1 cellular context compared by ENCODE assay signal in genomic region chr15:75201609-75202250, GRCh38.
TF ChIP-seq lines count a peak whose summit lies in the region.

TSS of gene C15orf39 (plus strand) at chr15:75201882. CDS start at chr15:75206049, 4,167 bp downstream.

TF ChIP-seq in H1, 55 proteins besides CTCF, POLR2A, EP300 and RAD21 (continued from another document):
- no peak for TF ChIP-seq NANOG (IDR thresholded peaks at IDR 0.05; ENCODE audit: insufficient read depth, low read depth, low read length, poor library complexity, severe bottlenecking)
- TF ChIP-seq HDAC2 (IDR thresholded peaks at IDR 0.05; ENCODE audit: borderline replicate concordance in 1 of 2, low read depth in 2 of 2, low read length in 2 of 2) = peak in 1 of 2 experiments; percentile 64; a peak in 1 of 4 replicates
- no peak for TF ChIP-seq GTF2F1 (IDR thresholded peaks at IDR 0.05; ENCODE audit: borderline replicate concordance, low read depth, low read length)
- no peak for TF ChIP-seq EZH2 (IDR thresholded peaks at IDR 0.05; ENCODE audit: low read depth, low read length, severe bottlenecking)
- TF ChIP-seq CTBP2 (IDR thresholded peaks at IDR 0.05; ENCODE audit: borderline replicate concordance, insufficient read depth, insufficient read length, low read length) = no peak
- TF ChIP-seq SP2 (IDR thresholded peaks at IDR 0.05; ENCODE audit: low read length) = no peak
- no peak for TF ChIP-seq BRCA1 (IDR thresholded peaks at IDR 0.05; ENCODE audit: low read depth, low read length)
- TF ChIP-seq BCL11A (IDR thresholded peaks at IDR 0.05; ENCODE audit: low read depth in 2 of 2, low read length in 2 of 2) = no peak
- TF ChIP-seq POU5F1 (IDR thresholded peaks at IDR 0.05; ENCODE audit: low read depth, low read length) = no peak
- no peak for TF ChIP-seq CBX8 (IDR thresholded peaks at IDR 0.05; ENCODE audit: borderline replicate concordance, low read depth, low read length)
- 0 out of 2 replicates have a peak, but pooled peaks have one; percentile 17 for TF ChIP-seq BACH1 (IDR thresholded peaks at IDR 0.05; ENCODE audit: low read length)
- TF ChIP-seq EGR1 (IDR thresholded peaks at IDR 0.05; ENCODE audit: borderline replicate concordance, low read depth, low read length) = 0 out of 2 replicates have a peak, but pooled peaks have one; percentile 7
- TF ChIP-seq SIN3A (conservative IDR thresholded peaks at IDR 0.05 in 1 of 2, IDR thresholded peaks at IDR 0.05 in 1 of 2; ENCODE audit: low read depth in 1 of 2, low read length in 2 of 2) = no peak
- no peak for TF ChIP-seq RNF2 (IDR thresholded peaks at IDR 0.05; ENCODE audit: borderline replicate concordance, low read depth, low read length, missing control alignments, poor library complexity, severe bottlenecking)
- peak; percentile 29; the same call in 1 of the 2 replicates for TF ChIP-seq YY1 (IDR thresholded peaks at IDR 0.05; ENCODE audit: low read depth, low read length)
- TF ChIP-seq TAF1 (IDR thresholded peaks at IDR 0.05; ENCODE audit: low read depth, low read length) = peak; percentile 79
- TF ChIP-seq KDM4A (IDR thresholded peaks at IDR 0.05; ENCODE audit: low read depth, low read length, severe bottlenecking) = peak; percentile 70
- TF ChIP-seq CREB1 (IDR thresholded peaks at IDR 0.05) = no peak
- TF ChIP-seq JUN (IDR thresholded peaks at IDR 0.05; ENCODE audit: low read depth, low read length) = no peak
- TF ChIP-seq TAF7 (optimal IDR thresholded peaks at IDR 0.05; ENCODE audit: borderline replicate concordance, low read depth, low read length) = no peak
- TF ChIP-seq USF2 (IDR thresholded peaks at IDR 0.05; ENCODE audit: low read length) = no peak
- no peak for TF ChIP-seq TEAD4 (IDR thresholded peaks at IDR 0.05; ENCODE audit: low read depth, low read length)
- no peak for TF ChIP-seq TCF12 (IDR thresholded peaks at IDR 0.05; ENCODE audit: low read depth, low read length)
- no peak for TF ChIP-seq RXRA (IDR thresholded peaks at IDR 0.05; ENCODE audit: insufficient read depth, low read depth, low read length)
- TF ChIP-seq ASH2L (IDR thresholded peaks at IDR 0.05; ENCODE audit: low read length) = peak; percentile 39
- no peak for TF ChIP-seq SRF (IDR thresholded peaks at IDR 0.05; ENCODE audit: low read depth, low read length)
- peak; percentile 99 for TF ChIP-seq PHF8 (conservative IDR thresholded peaks at IDR 0.05; ENCODE audit: low read depth, low read length)
- TF ChIP-seq CBX5 (IDR thresholded peaks at IDR 0.05; ENCODE audit: low read depth, low read length) = no peak
- TF ChIP-seq SAP30 (IDR thresholded peaks at IDR 0.05; ENCODE audit: insufficient read depth, insufficient replicate concordance, low read length) = no peak
- peak; percentile 91 for TF ChIP-seq POLR2AphosphoS5 (IDR thresholded peaks at IDR 0.05; ENCODE audit: low read depth, low read length)
- no peak for TF ChIP-seq ATF3 (IDR thresholded peaks at IDR 0.05; ENCODE audit: insufficient read depth, low read depth, low read length)
- no peak for TF ChIP-seq KDM1A (IDR thresholded peaks at IDR 0.05; ENCODE audit: borderline replicate concordance, low read length)
- TF ChIP-seq MAX (IDR thresholded peaks at IDR 0.05) = 0 out of 2 replicates have a peak, but pooled peaks have one; percentile 59
- 0 out of 2 replicates have a peak, but pooled peaks have one; percentile 16 for TF ChIP-seq GABPA (IDR thresholded peaks at IDR 0.05; ENCODE audit: borderline replicate concordance, insufficient read depth, low read length)
- no peak for TF ChIP-seq SUZ12 (IDR thresholded peaks at IDR 0.05; ENCODE audit: low read length)
- TF ChIP-seq CHD1 (IDR thresholded peaks at IDR 0.05; ENCODE audit: low read depth, low read length) = no peak
